8 cellular contexts compared by ENCODE assay signal in the genomic region with DNA sequence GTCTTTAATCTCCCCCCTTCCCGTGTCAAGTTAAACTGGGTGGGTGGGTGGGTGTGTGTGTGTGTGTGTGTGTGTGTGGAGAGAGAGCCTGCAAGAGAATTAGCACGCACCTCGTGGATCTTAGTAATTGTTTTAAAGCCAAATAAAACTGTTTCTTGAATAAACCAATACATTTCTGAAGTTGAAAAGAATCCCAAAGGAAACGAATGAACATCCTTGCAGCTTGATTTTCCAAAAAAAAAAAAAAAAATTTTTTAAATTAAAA. TPM values are rescaled to one million over a fixed set of nuclear protein-coding genes. Genes with fewer than 3 reads are reported as not detected.
DNase-seq lines count a peak whose midpoint lies in the region; ATAC-seq and TF ChIP-seq lines count a peak whose summit lies in the region.

No MANE protein-coding gene starts in this region.

- H3K9me3 ChIP-seq in left ventricle myocardium inferior (replicated peaks) (no peaks in the 10 kb centered on the region), upper lobe of right lung (no peaks in the 10 kb centered on the region), T-helper 17 cell (ENCODE audit: control insufficient read depth, low read length, poor library complexity, severe bottlenecking) (no peaks in the 10 kb centered on the region)

- H3K36me3 Mint-ChIP-seq in activated T-helper 2 cell treated with anti-CD3 and anti-CD28 coated beads, Interferon-gamma antibody, Interleukin-2, Interleukin-4, amounts not matched to agents 10 μg/mL and 5 μg/mL and 100 μg/mL, durations not matched to agents 14 hours and 24 hours and 36 hours (ENCODE audit: low read depth): peaks cover 20% of the 10 kb centered on the region
- peaks cover 3% of the 10 kb centered on the region for H3K36me3 Mint-ChIP-seq in T-helper 17 cell (ENCODE audit: low read depth)

- peak overlapping the region; percentile 99 for H3K27ac Mint-ChIP-seq in activated T-helper 2 cell treated with anti-CD3 and anti-CD28 coated beads, Interferon-gamma antibody, Interleukin-2, Interleukin-4, amounts not matched to agents 10 μg/mL and 5 μg/mL and 100 μg/mL, durations not matched to agents 14 hours and 24 hours and 36 hours
- no peak overlapping the region for H3K27ac Mint-ChIP-seq in T-helper 17 cell

- TF ChIP-seq CTCF in left ventricle myocardium inferior (IDR thresholded peaks at IDR 0.05; ENCODE audit: borderline replicate concordance) (no peak), upper lobe of right lung (IDR thresholded peaks at IDR 0.05) (no peak)

- H3K27me3 Mint-ChIP-seq in activated T-helper 2 cell treated with anti-CD3 and anti-CD28 coated beads, Interferon-gamma antibody, Interleukin-2, Interleukin-4, amounts not matched to agents 10 μg/mL and 5 μg/mL and 100 μg/mL, durations not matched to agents 14 hours and 24 hours and 36 hours (ENCODE audit: low read depth): no peaks in the 10 kb centered on the region
- no peaks in the 10 kb centered on the region for H3K27me3 Mint-ChIP-seq in T-helper 17 cell

- no peaks in the 10 kb centered on the region for H3K27me3 ChIP-seq in left ventricle myocardium inferior (ENCODE audit: low read depth)
- H3K27me3 ChIP-seq in layer of hippocampus (ENCODE audit: control insufficient read depth, insufficient read depth, low read length): no peaks in the 10 kb centered on the region
- H3K27me3 ChIP-seq in upper lobe of right lung: no peaks in the 10 kb centered on the region

- H3K9me3 Mint-ChIP-seq in activated T-helper 2 cell treated with anti-CD3 and anti-CD28 coated beads, Interferon-gamma antibody, Interleukin-2, Interleukin-4, amounts not matched to agents 10 μg/mL and 5 μg/mL and 100 μg/mL, durations not matched to agents 14 hours and 24 hours and 36 hours: no peaks in the 10 kb centered on the region

- H3K4me1 Mint-ChIP-seq in activated T-helper 2 cell treated with anti-CD3 and anti-CD28 coated beads, Interferon-gamma antibody, Interleukin-2, Interleukin-4, amounts not matched to agents 10 μg/mL and 5 μg/mL and 100 μg/mL, durations not matched to agents 14 hours and 24 hours and 36 hours (ENCODE audit: low read depth): peaks cover 45% of the 10 kb centered on the region
- H3K4me1 Mint-ChIP-seq in T-helper 17 cell: peaks cover 41% of the 10 kb centered on the region

- peak overlapping the region; percentile 76 for H3K4me3 Mint-ChIP-seq in activated T-helper 2 cell treated with anti-CD3 and anti-CD28 coated beads, Interferon-gamma antibody, Interleukin-2, Interleukin-4, amounts not matched to agents 10 μg/mL and 5 μg/mL and 100 μg/mL, durations not matched to agents 14 hours and 24 hours and 36 hours (ENCODE audit: low read depth)
- no peak overlapping the region for H3K4me3 Mint-ChIP-seq in T-helper 17 cell

- intact Hi-C loops in left ventricle myocardium inferior (cut with micrococcal nuclease) (no loop called here), cardiac septum (cut with DNase I) (loop anchor here (5.0 kb wide), 2 partner anchors 41 to 96 kb away; a partner anchor contains a TSS), upper lobe of right lung (cut with DNase I) (no loop called here)
- intact Hi-C loops in activated T-helper 2 cell treated with anti-CD3 and anti-CD28 coated beads, Interferon-gamma antibody, Interleukin-2, Interleukin-4, amounts not matched to agents 10 μg/mL and 5 μg/mL and 100 μg/mL, durations not matched to agents 14 hours and 24 hours and 36 hours (cut with micrococcal nuclease): loop anchor here (5.0 kb wide), 1 partner anchor 391 kb away; a partner anchor contains a TSS

- H3K36me3 ChIP-seq in left ventricle myocardium inferior (no peaks in the 10 kb centered on the region), upper lobe of right lung (no peaks in the 10 kb centered on the region)

- H3K4me1 ChIP-seq in left ventricle myocardium inferior (peaks cover 47% of the 10 kb centered on the region), upper lobe of right lung (peaks cover 18% of the 10 kb centered on the region)

- peak overlapping the region; percentile 100 for H3K27ac ChIP-seq in left ventricle myocardium inferior (replicated peaks)
- peak overlapping the region; percentile 99 for H3K27ac ChIP-seq in layer of hippocampus (ENCODE audit: low read depth, low read length)
- H3K27ac ChIP-seq in upper lobe of right lung: peak overlapping the region; percentile 100

- H3K4me3 ChIP-seq in left ventricle myocardium inferior (peak overlapping the region; percentile 96), upper lobe of right lung (peak overlapping the region; percentile 95)

- no peak for ATAC-seq in upper lobe of right lung
- ATAC-seq in GM21825 (IDR thresholded peaks at IDR 0.05; ENCODE audit: unreplicated experiment): no peak
- no peak for ATAC-seq in T-helper 17 cell

- DNase-seq in left ventricle myocardium inferior (no peak), cardiac septum (ENCODE audit: low spot score) (no peak), upper lobe of right lung (no peak), anterior cingulate cortex (lab: John Stamatoyannopoulos, UW) (no peak), T-helper 17 cell (no peak)
- no peak for DNase-seq in activated T-helper 2 cell treated with anti-CD3 and anti-CD28 coated beads, Interferon-gamma antibody, Interleukin-2, Interleukin-4, amounts not matched to agents 10 μg/mL and 5 μg/mL and 100 μg/mL, durations not matched to agents 14 hours and 24 hours and 36 hours (ENCODE audit: low spot score)

RNA-seq across cellular contexts. Expression of a gene that starts 0.4 kb away (rescaled TPM):
- total RNA-seq in left ventricle myocardium inferior (12.0 TPM), cardiac septum (11.3 TPM), upper lobe of right lung (21.0 TPM), T-helper 17 cell (10 to 100 TPM; 31.9 to 34.1 TPM)
- total RNA-seq in activated T-helper 2 cell treated with anti-CD3 and anti-CD28 coated beads, Interferon-gamma antibody, Interleukin-2, Interleukin-4, amounts not matched to agents 10 μg/mL and 5 μg/mL and 100 μg/mL, durations not matched to agents 14 hours and 24 hours and 36 hours: 14.2 and 14.4 TPM in 2 replicates

RNA-seq across cellular contexts. Expression of a gene that starts 35.6 kb away (rescaled TPM):
- 12.8 TPM for total RNA-seq in left ventricle myocardium inferior
- 11.0 TPM for total RNA-seq in cardiac septum
- total RNA-seq in activated T-helper 2 cell treated with anti-CD3 and anti-CD28 coated beads, Interferon-gamma antibody, Interleukin-2, Interleukin-4, amounts not matched to agents 10 μg/mL and 5 μg/mL and 100 μg/mL, durations not matched to agents 14 hours and 24 hours and 36 hours: 17.7 and 19.5 TPM in 2 replicates
- total RNA-seq in upper lobe of right lung: 17.8 TPM
- 10 to 100 TPM; 71.5 to 73.2 TPM for total RNA-seq in T-helper 17 cell

RNA-seq across cellular contexts. Expression of a gene that starts 59.1 kb away (rescaled TPM):
- total RNA-seq in left ventricle myocardium inferior: 0.63 TPM
- total RNA-seq in cardiac septum: 0.70 TPM
- not detected in 2 replicates for total RNA-seq in activated T-helper 2 cell treated with anti-CD3 and anti-CD28 coated beads, Interferon-gamma antibody, Interleukin-2, Interleukin-4, amounts not matched to agents 10 μg/mL and 5 μg/mL and 100 μg/mL, durations not matched to agents 14 hours and 24 hours and 36 hours
- 1.2 TPM for total RNA-seq in upper lobe of right lung
- not detected for total RNA-seq in T-helper 17 cell

Comparison
In these comparisons a context has a peak if more than half of its experiments do, and no peak if none do; other contexts are left out.
1. intact Hi-C loops: an anchor here in cardiac septum (5.0 kb wide) and activated T-helper 2 cell treated with anti-CD3 and anti-CD28 coated beads, Interferon-gamma antibody, Interleukin-2, Interleukin-4, amounts not matched to agents 10 μg/mL and 5 μg/mL and 100 μg/mL, durations not matched to agents 14 hours and 24 hours and 36 hours (5.0 kb wide); none called in left ventricle myocardium inferior and upper lobe of right lung.